8 cellular contexts compared by ENCODE assay signal in genomic region chr2:216013080-216013909, GRCh38. TPM values are rescaled to one million over a fixed set of nuclear protein-coding genes. Genes with fewer than 3 reads are reported as not detected.
A peak's percentile ranks its signal among the peaks of the same experiment; 100 is the strongest.
DNase-seq lines count a peak whose midpoint lies in the region; ATAC-seq and TF ChIP-seq lines count a peak whose summit lies in the region.

Gene MREG, minus strand, starts transcription at chr2:216013551. Its CDS starts 224 bp downstream, at chr2:216013327.

- DNase-seq in ELF-1 (ENCODE audit: low read depth, low spot score): peak; percentile 86
- peak; percentile 74 for DNase-seq in H4 (ENCODE audit: low spot score)
- DNase-seq in SHP77 treated with DMSO at 0.1 percent for 48 hours (lab: John Stamatoyannopoulos, UW): peak; percentile 58
- DNase-seq in activated effector memory CD4-positive, alpha-beta T cell treated with anti-CD3 and anti-CD28 coated beads, Interleukin-2, amount 50 U/mL, for 16 hours: peak; percentile 93
- peak in 1 of 2 donors; percentile 70 for DNase-seq in foreskin keratinocyte

- H3K4me3 ChIP-seq in neuron (ENCODE audit: low read length) (peak within 1 kb of the TSS; percentile 94), stomach smooth muscle (ENCODE audit: low read length in 2 of 2) (peak within 1 kb of the TSS; percentile 27 to 74)

- H3K27ac ChIP-seq in foreskin keratinocyte (peak within 1 kb of the TSS; percentile 79), stomach smooth muscle (ENCODE audit: low read length) (no peak within 1 kb of the TSS)

- peak within 1 kb of the TSS; percentile 97 for H2AFZ ChIP-seq in neuron (ENCODE audit: low read depth, low read length)

- no peaks in the 10 kb centered on the region for H3K9me3 ChIP-seq in neuron (ENCODE audit: low read length)
- no peaks in the 10 kb centered on the region for H3K9me3 ChIP-seq in stomach smooth muscle (ENCODE audit: control insufficient read depth in 2 of 2, low read length in 2 of 2)

- H3K4me1 ChIP-seq in foreskin keratinocyte (peaks cover 10% of the 10 kb centered on the region), neuron (ENCODE audit: insufficient read depth, low read length) (peaks cover 17% of the 10 kb centered on the region), stomach smooth muscle (ENCODE audit: control insufficient read depth, insufficient read depth, low read length) (peaks cover 4% of the 10 kb centered on the region)

- ATAC-seq in foreskin keratinocyte: peak; percentile 85

- H3K36me3 ChIP-seq in neuron (ENCODE audit: insufficient read depth, low read length) (no peaks in the 10 kb centered on the region), stomach smooth muscle (ENCODE audit: control insufficient read depth in 2 of 2, insufficient read depth in 2 of 2, low read length in 2 of 2) (no peaks in the 10 kb centered on the region)

- peak; percentile 64 for TF ChIP-seq CTCF in LNCAP (IDR thresholded peaks at IDR 0.05)
- peak; percentile 84 for TF ChIP-seq CTCF in foreskin keratinocyte (conservative IDR thresholded peaks at IDR 0.05)

- peak within 1 kb of the TSS; percentile 3 to 13 for H3K9ac ChIP-seq in stomach smooth muscle (ENCODE audit: low read length in 2 of 2)

- H3K27me3 ChIP-seq in foreskin keratinocyte: no peaks in the 10 kb centered on the region
- H3K27me3 ChIP-seq in neuron (ENCODE audit: insufficient read depth, low read length): no peaks in the 10 kb centered on the region
- H3K27me3 ChIP-seq in stomach smooth muscle (ENCODE audit: control insufficient read depth in 1 of 2, insufficient read depth in 2 of 2, low read length in 2 of 2): no peaks in the 10 kb centered on the region

RNA-seq across cellular contexts. Expression of gene MREG, which starts in this region (rescaled TPM):
- total RNA-seq in H4 (2014; rRNA removed; shearing (Covaris generic)): 5.5 and 8.3 TPM in 2 replicates
- total RNA-seq in foreskin keratinocyte: 23.5 and 25.9 TPM in 2 replicates
- polyA plus RNA-seq in foreskin keratinocyte: 14.5 and 17.0 TPM in 2 replicates
